16 cellular contexts compared by ENCODE assay signal in the genomic region with DNA sequence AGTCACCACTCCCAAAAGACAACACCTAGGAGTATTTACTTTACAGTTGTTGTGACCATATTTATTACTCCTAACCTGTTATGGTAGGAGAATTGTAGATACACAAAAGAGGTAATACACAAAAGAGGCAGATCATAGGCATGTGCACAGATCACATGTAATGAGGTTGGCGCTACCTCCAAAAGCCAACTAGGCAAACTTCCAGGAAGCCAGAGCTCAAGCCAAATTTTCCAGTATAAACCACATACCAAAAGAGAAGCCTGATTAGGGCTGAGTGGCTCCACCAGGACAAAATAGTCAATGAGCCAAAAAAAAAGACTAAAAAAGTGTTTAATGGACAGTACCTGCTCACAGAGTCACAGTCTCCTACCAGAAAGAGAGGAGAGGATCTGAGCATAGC.
A peak's percentile ranks its signal among the peaks of the same experiment; 100 is the strongest.
DNase-seq lines count a peak whose midpoint lies in the region; ATAC-seq and TF ChIP-seq lines count a peak whose summit lies in the region.
"Had no signal": no experiment of that assay in that cellular context is flagged by ENCODE, and none has a peak within 500 bp of the region (broad histone marks: within the 10 kb centered on the region; RNA-seq: fewer than 3 reads in every experiment).

No MANE protein-coding gene starts in this region.

- peaks cover 0 to 17% of the 10 kb centered on the region in 2 donors for H3K9me3 ChIP-seq in right atrium auricular region
- no peaks in the 10 kb centered on the region for H3K9me3 ChIP-seq in thyroid gland

- no peaks in the 10 kb centered on the region for H3K36me3 ChIP-seq in right atrium auricular region
- H3K36me3 ChIP-seq in thyroid gland = no peaks in the 10 kb centered on the region
- H3K36me3 ChIP-seq: BLaER1 had no signal

- H3K4me3 ChIP-seq in right atrium auricular region (no peak overlapping the region), thyroid gland (replicated peaks in 1 of 3) (no peak overlapping the region)
- H3K4me3 ChIP-seq: BLaER1, GM23338 had no signal

- WGBS in thyroid gland, 2 donors = 71 to 89% methylated on average over 1 of the region's 1 CpG

- intact Hi-C loops in Right ventricle myocardium inferior (cut with DNase I) (no loop called here), thyroid gland (cut with DNase I) (no loop called here)
- intact Hi-C loops in activated CD4-positive, alpha-beta T cell treated with anti-CD3 and anti-CD28 coated beads, Interleukin-2, amount 10 ng/mL, durations not matched to agents 24 days and 14 days (cut with micrococcal nuclease) = no loop called here

- no peak overlapping the region for H3K27ac ChIP-seq in right atrium auricular region
- no peak overlapping the region for H3K27ac ChIP-seq in thyroid gland
- H3K27ac ChIP-seq: BLaER1 had no signal

- peak; percentile 37 for ATAC-seq in Right ventricle myocardium inferior
- ATAC-seq: GM23338 had no signal

- H3K9me3 Mint-ChIP-seq in type B pancreatic cell = peaks cover 8% of the 10 kb centered on the region
- peaks cover 7% of the 10 kb centered on the region for H3K9me3 Mint-ChIP-seq in activated CD4-positive, alpha-beta T cell treated with anti-CD3 and anti-CD28 coated beads, Interleukin-2, amount 10 ng/mL, durations not matched to agents 24 days and 14 days

- TF ChIP-seq POLR2A in thyroid gland (IDR thresholded peaks at IDR 0.05) = no peak

- no peak for TF ChIP-seq CTCF in right atrium auricular region (IDR thresholded peaks at IDR 0.05)
- TF ChIP-seq CTCF in thyroid gland (IDR thresholded peaks at IDR 0.05) = no peak
- TF ChIP-seq CTCF in type B pancreatic cell (conservative IDR thresholded peaks at IDR 0.05) = no peak

- H3K27ac Mint-ChIP-seq in type B pancreatic cell = no peak overlapping the region
- no peak overlapping the region for H3K27ac Mint-ChIP-seq in activated CD4-positive, alpha-beta T cell treated with anti-CD3 and anti-CD28 coated beads, Interleukin-2, amount 10 ng/mL, durations not matched to agents 24 days and 14 days
- H3K27ac Mint-ChIP-seq: CD14-positive monocyte; CD4-positive, alpha-beta memory T cell; GM23338 had no signal

- DNase-seq in Right ventricle myocardium inferior (ENCODE audit: missing footprints) (no peak), right atrium auricular region (ENCODE audit: low spot score) (no peak), NCI-H2029 (lab: John Stamatoyannopoulos, UW) (peak; percentile 2), NCI-H446 treated with DMSO at 0.1 percent for 48 hours (lab: John Stamatoyannopoulos, UW) (peak; percentile 59), thyroid gland (peak; percentile 28 to 58), type B pancreatic cell (ENCODE audit: extremely low spot score, unreplicated experiment) (no peak)
- no peak for DNase-seq in activated CD4-positive, alpha-beta T cell treated with anti-CD3 and anti-CD28 coated beads, Interleukin-2, amount 10 ng/mL, durations not matched to agents 24 days and 14 days
- DNase-seq: 8988T; CD4-positive, alpha-beta memory T cell; DMS153; DMS79; GDM1; HCEC 1CT had no signal

- H3K27me3 Mint-ChIP-seq in type B pancreatic cell = no peaks in the 10 kb centered on the region
- no peaks in the 10 kb centered on the region for H3K27me3 Mint-ChIP-seq in activated CD4-positive, alpha-beta T cell treated with anti-CD3 and anti-CD28 coated beads, Interleukin-2, amount 10 ng/mL, durations not matched to agents 24 days and 14 days
- H3K27me3 Mint-ChIP-seq: CD4-positive, alpha-beta memory T cell had no signal

- H3K4me1 Mint-ChIP-seq in type B pancreatic cell (ENCODE audit: unreplicated experiment) = no peaks in the 10 kb centered on the region
- H3K4me1 Mint-ChIP-seq in activated CD4-positive, alpha-beta T cell treated with anti-CD3 and anti-CD28 coated beads, Interleukin-2, amount 10 ng/mL, durations not matched to agents 24 days and 14 days = no peaks in the 10 kb centered on the region
- H3K4me1 Mint-ChIP-seq: CD14-positive monocyte; CD4-positive, alpha-beta memory T cell had no signal

- H3K27me3 ChIP-seq in right atrium auricular region = no peaks in the 10 kb centered on the region
- H3K27me3 ChIP-seq in thyroid gland = no peaks in the 10 kb centered on the region
- H3K27me3 ChIP-seq: BLaER1 had no signal

- no peaks in the 10 kb centered on the region for H3K36me3 Mint-ChIP-seq in type B pancreatic cell
- no peaks in the 10 kb centered on the region for H3K36me3 Mint-ChIP-seq in activated CD4-positive, alpha-beta T cell treated with anti-CD3 and anti-CD28 coated beads, Interleukin-2, amount 10 ng/mL, durations not matched to agents 24 days and 14 days (ENCODE audit: low read depth)
- H3K36me3 Mint-ChIP-seq: CD14-positive monocyte; CD4-positive, alpha-beta memory T cell had no signal

- no peak overlapping the region for H3K4me3 Mint-ChIP-seq in type B pancreatic cell
- no peak overlapping the region for H3K4me3 Mint-ChIP-seq in activated CD4-positive, alpha-beta T cell treated with anti-CD3 and anti-CD28 coated beads, Interleukin-2, amount 10 ng/mL, durations not matched to agents 24 days and 14 days
- H3K4me3 Mint-ChIP-seq: CD14-positive monocyte; CD4-positive, alpha-beta memory T cell; GM23338 had no signal

- H3K4me1 ChIP-seq in right atrium auricular region = peaks cover 0 to 5% of the 10 kb centered on the region in 2 donors
- no peaks in the 10 kb centered on the region for H3K4me1 ChIP-seq in thyroid gland
- H3K4me1 ChIP-seq: BLaER1 had no signal

Comparison
In these comparisons a context has a peak if more than half of its experiments do, and no peak if none do; other contexts are left out.
1. DNase-seq: peak in NCI-H2029 (single experiment), NCI-H446 treated with DMSO at 0.1 percent for 48 hours (single experiment) and thyroid gland (2 of 2); none in Right ventricle myocardium inferior (single experiment), right atrium auricular region (single experiment), type B pancreatic cell (single experiment) and activated CD4-positive, alpha-beta T cell treated with anti-CD3 and anti-CD28 coated beads, Interleukin-2, amount 10 ng/mL, durations not matched to agents 24 days and 14 days (single experiment).